9 cellular contexts compared by ENCODE assay signal in genomic region chrX:154017766-154018517, GRCh38. TPM values are rescaled to one million over a fixed set of nuclear protein-coding genes. Genes with fewer than 3 reads are reported as not detected.
A peak's percentile ranks its signal among the peaks of the same experiment; 100 is the strongest.
DNase-seq lines count a peak whose midpoint lies in the region; TF ChIP-seq lines count a peak whose summit lies in the region.
"Had no signal": no experiment of that assay in that cellular context is flagged by ENCODE, and none has a peak within 500 bp of the region (broad histone marks: within the 10 kb centered on the region; RNA-seq: fewer than 3 reads in every experiment).

No MANE protein-coding gene starts in this region.

- H4K20me1 ChIP-seq in osteoblast (ENCODE audit: insufficient read depth, low read length) = peaks cover 5% of the 10 kb centered on the region

- no peak overlapping the region for H2AFZ ChIP-seq in osteoblast (ENCODE audit: low read length)

- H3K4me1 ChIP-seq in osteoblast (ENCODE audit: insufficient read depth, low read length) = peaks cover 16% of the 10 kb centered on the region

- H3K9me3 ChIP-seq in MG63 (no peaks in the 10 kb centered on the region), osteoblast (ENCODE audit: low read depth, low read length) (no peaks in the 10 kb centered on the region)

- DNase-seq in COLO668 (lab: John Stamatoyannopoulos, UW; ENCODE audit: unreplicated experiment) (peak; percentile 40), MG63 (no peak), choroid plexus epithelial cell (ENCODE audit: low read depth) (no peak), osteoblast (ENCODE audit: insufficient read length, low spot score, missing footprints) (peak; percentile 63), NCI-H1105 (lab: John Stamatoyannopoulos, UW) (no peak), GM10266 (ENCODE audit: extremely low spot score) (no peak), DMS79 (lab: John Stamatoyannopoulos, UW) (no peak), GF-D8 (lab: John Stamatoyannopoulos, UW) (no peak)
- DNase-seq: stimulated activated CD8-positive, alpha-beta memory T cell treated with anti-CD3 and anti-CD28 coated beads, Interleukin-4, amount 100 ng/mL, for 48 hours had no signal

- H3K79me2 ChIP-seq in osteoblast (ENCODE audit: insufficient read depth, low read length) = peaks cover 41% of the 10 kb centered on the region

- H3K27me3 ChIP-seq in MG63 = no peaks in the 10 kb centered on the region
- no peaks in the 10 kb centered on the region for H3K27me3 ChIP-seq in osteoblast (ENCODE audit: insufficient read depth, low read length)

- H3K4me3 ChIP-seq in MG63 = peak overlapping the region; percentile 62
- H3K4me3 ChIP-seq in choroid plexus epithelial cell (ENCODE audit: low read depth, low read length) = peak overlapping the region; percentile 64
- H3K4me3 ChIP-seq in osteoblast (ENCODE audit: insufficient read depth, low read length) = peak overlapping the region; percentile 72

- peaks cover 33% of the 10 kb centered on the region for H3K36me3 ChIP-seq in MG63
- peaks cover 26% of the 10 kb centered on the region for H3K36me3 ChIP-seq in osteoblast (ENCODE audit: insufficient read depth, low read length)

- TF ChIP-seq CTCF in choroid plexus epithelial cell (conservative IDR thresholded peaks at IDR 0.05; ENCODE audit: low read depth, low read length) = no peak
- no peak for TF ChIP-seq CTCF in osteoblast (IDR thresholded peaks at IDR 0.05; ENCODE audit: extremely low read depth, low read depth, low read length)
- no peak for TF ChIP-seq CTCF in GM10266 (IDR thresholded peaks at IDR 0.05; ENCODE audit: control insufficient read depth, insufficient read depth, low read depth, missing control alignments)

- H3K27ac ChIP-seq in osteoblast (ENCODE audit: low read depth, low read length) = peak overlapping the region; percentile 69

- peak overlapping the region; percentile 81 for H3K4me2 ChIP-seq in osteoblast (ENCODE audit: insufficient read depth, low read length)

RNA-seq across cellular contexts. Expression of gene IRAK1, which starts 1.8 kb away (rescaled TPM):
- total RNA-seq in MG63 (2014; rRNA removed; shearing (Covaris generic); ENCODE audit: low replicate concordance) = 208 and 270 TPM in 2 replicates
- 99.5 and 100 TPM in 2 replicates for total RNA-seq in osteoblast

RNA-seq across cellular contexts. Expression of gene TMEM187, which starts 45.4 kb away (rescaled TPM):
- 1.0 and 4.6 TPM in 2 replicates for total RNA-seq in MG63 (2014; rRNA removed; shearing (Covaris generic); ENCODE audit: low replicate concordance)
- total RNA-seq in osteoblast = 6.9 and 8.5 TPM in 2 replicates

RNA-seq across cellular contexts. Expression of gene HCFC1, which starts 46.3 kb away (rescaled TPM):
- 7.8 and 12.8 TPM in 2 replicates for total RNA-seq in MG63 (2014; rRNA removed; shearing (Covaris generic); ENCODE audit: low replicate concordance)
- 22.1 and 24.6 TPM in 2 replicates for total RNA-seq in osteoblast

Comparison
In these comparisons a context has a peak if more than half of its experiments do, and no peak if none do; other contexts are left out.
1. DNase-seq: peak in COLO668 (single experiment) and osteoblast (single experiment); none in MG63 (single experiment), choroid plexus epithelial cell (single experiment), NCI-H1105 (single experiment), GM10266 (single experiment), DMS79 (single experiment) and GF-D8 (single experiment).
2. Peak in every context shown above with its lines, with median percentiles within 50 percentile points of each other: H3K4me3 ChIP-seq.